In genomic region chr12:121013715-121014114, GRCh38 we compare ENCODE assay signal across 21 cellular contexts. TPM values are rescaled to one million over a fixed set of nuclear protein-coding genes. Genes with fewer than 3 reads are reported as not detected.
A peak's percentile ranks its signal among the peaks of the same experiment; 100 is the strongest.
DNase-seq lines count a peak whose midpoint lies in the region; ATAC-seq and TF ChIP-seq lines count a peak whose summit lies in the region.
"Had no signal": no experiment of that assay in that cellular context is flagged by ENCODE, and none has a peak within 500 bp of the region (broad histone marks: within the 10 kb centered on the region; RNA-seq: fewer than 3 reads in every experiment).

No MANE protein-coding gene starts in this region.

- DNase-seq in activated T-cell treated with anti-CD3 and anti-CD28 coated beads, Interleukin-2, amount 50 U/mL, for 24 hours, result no peak
- no peak for DNase-seq in activated T-cell treated with anti-CD3 and anti-CD28 coated beads, Interleukin-2, amount 50 U/mL, for 48 hours
- DNase-seq in activated B cell treated with CpG ODN at 0.5 μM for 24 hours, result no peak
- no peak for DNase-seq in HuH-7 (ENCODE audit: low spot score)
- DNase-seq: activated CD4-positive, alpha-beta T cell treated with anti-CD3 and anti-CD28 coated beads, Interleukin-2, amount 10 ng/mL, durations not matched to agents 7 days and 5 days; DMS79; NCI-H1105; NCI-H69; occipital lobe; right cardiac atrium; stimulated activated naive CD4-positive, alpha-beta T cell; tibial artery had no signal

- no peaks in the 10 kb centered on the region for H3K27me3 Mint-ChIP-seq in activated T-cell treated with anti-CD3 and anti-CD28 coated beads, Interleukin-2, amount 50 U/mL, for 24 hours
- no peaks in the 10 kb centered on the region for H3K27me3 Mint-ChIP-seq in activated B cell treated with CpG ODN at 0.5 μM for 24 hours
- H3K27me3 Mint-ChIP-seq: activated CD4-positive, alpha-beta T cell treated with anti-CD3 and anti-CD28 coated beads, Interleukin-2, amount 10 ng/mL, durations not matched to agents 7 days and 5 days had no signal

- no peak overlapping the region for H3K27ac ChIP-seq in neural cell (ENCODE audit: low read length)
- H3K27ac ChIP-seq: esophagus muscularis mucosa, KMS-11, tibial artery had no signal

- no peaks in the 10 kb centered on the region for H3K9me3 Mint-ChIP-seq in activated T-cell treated with anti-CD3 and anti-CD28 coated beads, Interleukin-2, amount 50 U/mL, for 24 hours
- no peaks in the 10 kb centered on the region for H3K9me3 Mint-ChIP-seq in activated B cell treated with CpG ODN at 0.5 μM for 24 hours
- H3K9me3 Mint-ChIP-seq: activated CD4-positive, alpha-beta T cell treated with anti-CD3 and anti-CD28 coated beads, Interleukin-2, amount 10 ng/mL, durations not matched to agents 7 days and 5 days had no signal

- no peak overlapping the region for H3K4me3 ChIP-seq in neural cell (ENCODE audit: low read length)
- H3K4me3 ChIP-seq: esophagus muscularis mucosa, tibial artery had no signal

- no peak overlapping the region for H3K9ac ChIP-seq in neural cell (ENCODE audit: low read length)
- H3K9ac ChIP-seq: KMS-11 had no signal

- no peak for TF ChIP-seq RAD21 in neural cell (conservative IDR thresholded peaks at IDR 0.05)

- no peak overlapping the region for H3K27ac Mint-ChIP-seq in activated T-cell treated with anti-CD3 and anti-CD28 coated beads, Interleukin-2, amount 50 U/mL, for 24 hours
- H3K27ac Mint-ChIP-seq in activated B cell treated with CpG ODN at 0.5 μM for 24 hours, result no peak overlapping the region
- H3K27ac Mint-ChIP-seq: activated CD4-positive, alpha-beta T cell treated with anti-CD3 and anti-CD28 coated beads, Interleukin-2, amount 10 ng/mL, durations not matched to agents 7 days and 5 days had no signal

- POLR2A ChIA-PET in activated B cell treated with CpG ODN at 0.5 μM for 24 hours (lab: Charles Lee), result interaction anchor here (0.6 kb wide), 1 partner anchor 1513 kb away, joined by 4 read pairs; the partner anchor contains the start of gene RSRC2

- H3K4me3 Mint-ChIP-seq in activated T-cell treated with anti-CD3 and anti-CD28 coated beads, Interleukin-2, amount 50 U/mL, for 24 hours, result peak overlapping the region; percentile 5
- H3K4me3 Mint-ChIP-seq in activated B cell treated with CpG ODN at 0.5 μM for 24 hours, result peak overlapping the region; percentile 29
- H3K4me3 Mint-ChIP-seq: activated CD4-positive, alpha-beta T cell treated with anti-CD3 and anti-CD28 coated beads, Interleukin-2, amount 10 ng/mL, durations not matched to agents 7 days and 5 days had no signal

- peaks cover 7% of the 10 kb centered on the region for H3K36me3 ChIP-seq in neural cell (ENCODE audit: insufficient read depth, low read length)

- peaks cover 61% of the 10 kb centered on the region for H3K36me3 Mint-ChIP-seq in activated T-cell treated with anti-CD3 and anti-CD28 coated beads, Interleukin-2, amount 50 U/mL, for 24 hours (ENCODE audit: low read depth)
- H3K36me3 Mint-ChIP-seq in activated B cell treated with CpG ODN at 0.5 μM for 24 hours (ENCODE audit: low read depth), result peaks cover 54% of the 10 kb centered on the region

- H3K9me3 ChIP-seq in neural cell (ENCODE audit: low read length), result no peaks in the 10 kb centered on the region
- H3K9me3 ChIP-seq: esophagus muscularis mucosa, tibial artery had no signal

- CTCF ChIA-PET in activated B cell treated with CpG ODN at 0.5 μM for 24 hours (lab: Charles Lee), result no interaction called here

- no peaks in the 10 kb centered on the region for H3K27me3 ChIP-seq in neural cell (ENCODE audit: insufficient read depth, low read depth, low read length)
- H3K27me3 ChIP-seq: esophagus muscularis mucosa, tibial artery had no signal

- H3F3A ChIP-seq in neural cell (ENCODE audit: insufficient read depth, low read length, poor library complexity, severe bottlenecking), result no peaks in the 10 kb centered on the region

- TF ChIP-seq EP300 in neural cell (conservative IDR thresholded peaks at IDR 0.05; ENCODE audit: poor library complexity, severe bottlenecking), result no peak

- H3K9me2 ChIP-seq in neural cell (ENCODE audit: insufficient read depth, low read length), result no peaks in the 10 kb centered on the region

- H3K4me2 ChIP-seq in neural cell (ENCODE audit: low read length), result no peak overlapping the region
- H3K4me2 ChIP-seq: KMS-11 had no signal

- ATAC-seq in activated B cell treated with CpG ODN at 0.5 μM for 24 hours (ENCODE audit: low read depth) (no peak), GM21447 (IDR thresholded peaks at IDR 0.05; ENCODE audit: unreplicated experiment) (no peak), HG03354 (IDR thresholded peaks at IDR 0.05; ENCODE audit: poor library complexity, severe bottlenecking, unreplicated experiment) (no peak)
- ATAC-seq: left lobe of liver, right cardiac atrium had no signal

- H3K4me1 Mint-ChIP-seq in activated T-cell treated with anti-CD3 and anti-CD28 coated beads, Interleukin-2, amount 50 U/mL, for 24 hours (ENCODE audit: low read depth), result peaks cover 27% of the 10 kb centered on the region
- H3K4me1 Mint-ChIP-seq in activated B cell treated with CpG ODN at 0.5 μM for 24 hours, result peaks cover 16% of the 10 kb centered on the region

- H4K20me1 ChIP-seq in neural cell (ENCODE audit: insufficient read depth), result no peaks in the 10 kb centered on the region

- no peak overlapping the region for H2AFZ ChIP-seq in neural cell (ENCODE audit: low read depth, low read length)

- intact Hi-C loops in activated B cell treated with CpG ODN at 0.5 μM for 24 hours (cut with micrococcal nuclease), result no loop called here

- TF ChIP-seq CTCF in GM12874 (IDR thresholded peaks at IDR 0.05; ENCODE audit: insufficient read depth, low read depth, low read length) (peak; percentile 5; the same call in 1 of the 2 replicates), activated B cell treated with CpG ODN at 0.5 μM for 24 hours (IDR thresholded peaks at IDR 0.05) (no peak), neural cell (IDR thresholded peaks at IDR 0.05; ENCODE audit: poor library complexity, severe bottlenecking) (peak; percentile 26)

- peaks cover 10% of the 10 kb centered on the region for H3K79me2 ChIP-seq in neural cell (replicated peaks; ENCODE audit: insufficient read depth, low read length)

TF ChIP-seq in neural cell, 6 proteins besides CTCF, POLR2A, EP300 and RAD21:
- no peak for TF ChIP-seq SMC3 (conservative IDR thresholded peaks at IDR 0.05; ENCODE audit: poor library complexity)
- no peak for TF ChIP-seq MXI1 (conservative IDR thresholded peaks at IDR 0.05; ENCODE audit: poor library complexity, severe bottlenecking)
- no peak for TF ChIP-seq REST (IDR thresholded peaks at IDR 0.05; ENCODE audit: borderline replicate concordance)
- TF ChIP-seq POLR2AphosphoS5 (IDR thresholded peaks at IDR 0.05), result no peak
- no peak for TF ChIP-seq TAF1 (IDR thresholded peaks at IDR 0.05; ENCODE audit: low read depth)
- TF ChIP-seq EZH2 (IDR thresholded peaks at IDR 0.05; ENCODE audit: borderline replicate concordance, insufficient read depth, low read length, poor library complexity, severe bottlenecking), result no peak

RNA-seq across cellular contexts. Expression of gene C12orf43, which starts 2.6 kb away (rescaled TPM):
- 23.7 and 24.8 TPM in 2 replicates for total RNA-seq in activated B cell treated with CpG ODN at 0.5 μM for 24 hours
- 20.3 and 20.8 TPM in 2 replicates for polyA plus RNA-seq in neural cell
- 18.8 and 21.2 TPM in 2 replicates for polyA minus RNA-seq in neural cell

RNA-seq across cellular contexts. Expression of gene OASL, which starts 25.3 kb away (rescaled TPM):
- 0.86 and 1.4 TPM in 2 replicates for total RNA-seq in activated B cell treated with CpG ODN at 0.5 μM for 24 hours
- polyA plus RNA-seq in neural cell, result 0.42 TPM in 1 of 2 replicates, not detected in the other
- polyA minus RNA-seq in neural cell, result not detected in 2 replicates

RNA-seq across cellular contexts. Expression of gene HNF1A, which starts 35.4 kb away (rescaled TPM):
- total RNA-seq in activated B cell treated with CpG ODN at 0.5 μM for 24 hours, result not detected in 2 replicates
- not detected in 2 replicates for polyA plus RNA-seq in neural cell
- polyA minus RNA-seq in neural cell, result not detected in 2 replicates
- total RNA-seq: activated CD4-positive, alpha-beta T cell treated with anti-CD3 and anti-CD28 coated beads, Interleukin-2, amount 10 ng/mL, durations not matched to agents 7 days and 5 days; esophagus muscularis mucosa; mononuclear cell; occipital lobe; right cardiac atrium; SK-MEL-5 had no signal
